In the genomic region with DNA sequence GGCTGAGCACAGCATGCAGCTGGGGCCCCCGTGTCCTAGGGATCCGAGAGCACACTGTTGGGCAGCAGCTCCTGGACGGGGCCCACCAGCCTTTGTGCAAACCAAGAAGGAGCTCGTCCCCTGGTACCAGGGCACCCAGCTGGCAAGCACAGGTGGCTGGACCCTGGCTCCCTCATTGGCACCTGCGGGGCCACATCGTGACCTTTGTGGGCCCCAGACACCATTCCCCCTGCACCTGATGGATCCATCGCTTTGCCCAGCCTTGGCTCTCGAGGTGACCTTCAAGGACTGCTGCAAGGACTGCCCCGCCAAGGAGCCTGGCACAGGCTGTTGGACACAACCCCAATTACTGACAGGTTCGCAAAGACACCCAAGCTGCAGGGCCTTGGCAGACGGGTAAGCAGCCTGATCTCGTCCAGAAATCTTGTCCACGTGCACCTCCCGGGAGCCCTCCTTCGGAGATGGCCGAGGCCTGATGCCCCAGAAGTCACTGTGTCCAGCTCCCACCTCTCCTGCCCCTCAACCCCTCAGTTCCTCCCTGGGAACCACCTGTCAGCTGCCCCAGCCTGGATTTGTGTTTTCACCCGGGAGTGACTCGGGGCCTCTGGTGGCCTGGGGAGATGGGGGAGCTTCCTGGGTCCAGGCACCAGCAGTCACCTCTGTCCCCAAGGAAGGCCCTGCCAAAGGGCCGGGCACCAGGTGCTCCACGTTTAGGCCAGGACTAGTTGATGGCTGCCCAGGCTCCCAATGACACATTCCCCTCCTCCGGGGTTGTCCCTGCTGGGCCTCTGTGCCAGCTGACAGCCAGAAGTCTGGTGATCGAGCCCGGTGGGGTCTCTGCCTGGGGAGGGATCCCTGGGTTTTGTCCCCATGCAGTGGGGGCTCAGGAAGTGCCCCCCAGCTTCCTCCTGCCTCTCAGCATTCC, we compare ENCODE assay signal across 17 cellular contexts.
DNase-seq lines count a peak whose midpoint lies in the region; ATAC-seq, FAIRE-seq and TF ChIP-seq lines count a peak whose summit lies in the region.
"Had no signal": no experiment of that assay in that cellular context is flagged by ENCODE, and none has a peak within 500 bp of the region (broad histone marks: within the 10 kb centered on the region; RNA-seq: fewer than 3 reads in every experiment).

No MANE protein-coding gene starts in this region.

- H3K4me3 Mint-ChIP-seq in WTC11 = no peak overlapping the region
- H3K4me3 Mint-ChIP-seq: B cell; CD8-positive, alpha-beta T cell; HFFc6 had no signal

- TF ChIP-seq RAD21 in HepG2 (CRISPR knock-in tag; IDR thresholded peaks at IDR 0.05) = no peak

- no peaks in the 10 kb centered on the region for H3K36me3 Mint-ChIP-seq in WTC11
- H3K36me3 Mint-ChIP-seq: CD8-positive, alpha-beta T cell had no signal

- TF ChIP-seq EP300 in HepG2 (IDR thresholded peaks at IDR 0.05; ENCODE audit: low read depth in 2 of 2, low read length in 2 of 2) = no peak
- TF ChIP-seq EP300 in HepG2 (CRISPR knock-in tag; IDR thresholded peaks at IDR 0.05; ENCODE audit: borderline replicate concordance) = no peak

- in situ Hi-C loops in HepG2 (cut with HindIII; ENCODE audit: extremely low pct_ligation_motif_present, low pct_unique_long_range_greater_than_20kb) (no loop called here), mammary epithelial cell (cut with MboI; ENCODE audit: low sequenced_read_pairs in 2 of 2) (no loop called here)

- H3K27me3 ChIP-seq in right lobe of liver = peaks cover 0 to 7% of the 10 kb centered on the region in 2 donors
- H3K27me3 ChIP-seq in HepG2 (ENCODE audit: control insufficient read depth in 1 of 2, insufficient read depth in 2 of 2, low read length in 2 of 2) = peaks cover 15 to 75% of the 10 kb centered on the region in 2 experiments
- peaks cover 14% of the 10 kb centered on the region for H3K27me3 ChIP-seq in osteoblast (ENCODE audit: insufficient read depth, low read length)
- H3K27me3 ChIP-seq in mammary epithelial cell (ENCODE audit: insufficient read depth, low read length) = no peaks in the 10 kb centered on the region

- no peak overlapping the region for H3K9ac ChIP-seq in HepG2 (ENCODE audit: insufficient read depth, low read depth, low read length)
- H3K9ac ChIP-seq in mammary epithelial cell (ENCODE audit: insufficient read depth, low read length) = no peak overlapping the region
- H3K9ac ChIP-seq: KMS-11 had no signal

- H3K27ac Mint-ChIP-seq in WTC11 = no peak overlapping the region
- H3K27ac Mint-ChIP-seq: B cell; CD8-positive, alpha-beta T cell; HFFc6 had no signal

- H4K20me1 ChIP-seq in HepG2 (ENCODE audit: insufficient read depth, low read length) (peaks cover 8% of the 10 kb centered on the region; the same call in 1 of the 2 replicates), osteoblast (ENCODE audit: insufficient read depth, low read length) (no peaks in the 10 kb centered on the region), mammary epithelial cell (ENCODE audit: insufficient read depth, low read length) (no peaks in the 10 kb centered on the region)

- no TSS peak for BruUV-seq in HepG2 (replicated peaks; lab: Mats Ljungman, UMichigan)
- no TSS peak for BruUV-seq in mammary epithelial cell (replicated peaks; lab: Mats Ljungman, UMichigan)

- H2AFZ ChIP-seq in HepG2 (ENCODE audit: low read length) = no peak overlapping the region
- no peak overlapping the region for H2AFZ ChIP-seq in osteoblast (ENCODE audit: low read length)
- H2AFZ ChIP-seq in mammary epithelial cell (ENCODE audit: low read depth, low read length) = no peak overlapping the region
- H2AFZ ChIP-seq: PC-9 had no signal

- H3K27ac ChIP-seq in right lobe of liver (no peak overlapping the region), HepG2 (ENCODE audit: extremely low read length, insufficient read depth, low read length) (no peak overlapping the region), osteoblast (ENCODE audit: low read depth, low read length) (no peak overlapping the region), mammary epithelial cell (ENCODE audit: insufficient read depth, low read depth, low read length) (no peak overlapping the region)
- H3K27ac ChIP-seq: KMS-11, PC-9 had no signal

- CTCF ChIA-PET in HepG2 (lab: Yijun Ruan, JAX; ENCODE audit: low intra/inter-chr PET ratio, low total read pairs) (interaction anchor here (3.8 kb wide), 1 partner anchor 256 kb away, joined by 38 read pairs; a partner anchor contains a TSS), WTC11 (lab: Charles Lee) (interaction anchor here (1.5 to 2.0 kb wide), 4 partner anchors 61 to 256 kb away, joined by 3 to 13 read pairs (median 5); no protein-coding TSS in a partner anchor), mammary epithelial cell (lab: Charles Lee; ENCODE audit: low non-redundant PET) (no interaction called here)

- no peak for TF ChIP-seq CTCF in right lobe of liver (IDR thresholded peaks at IDR 0.05)
- TF ChIP-seq CTCF in HepG2 (CRISPR knock-in tag; IDR thresholded peaks at IDR 0.05) = no peak
- no peak for TF ChIP-seq CTCF in WTC11 (IDR thresholded peaks at IDR 0.05)
- no peak for TF ChIP-seq CTCF in osteoblast (IDR thresholded peaks at IDR 0.05; ENCODE audit: extremely low read depth, low read depth, low read length)
- no peak for TF ChIP-seq CTCF in mammary epithelial cell (conservative IDR thresholded peaks at IDR 0.05 in 1 of 2, IDR thresholded peaks at IDR 0.05 in 1 of 2; ENCODE audit: extremely low read depth in 1 of 2, insufficient read depth in 1 of 2, low read depth in 1 of 2, low read length in 2 of 2)

- intact Hi-C loops in right lobe of liver (cut with DNase I) = loop anchor here (5.0 kb wide), 2 partner anchors 255 to 260 kb away; a partner anchor contains a TSS
- intact Hi-C loops in HepG2 (cut with micrococcal nuclease; ENCODE audit: unreplicated experiment) = no loop called here
- intact Hi-C loops in mammary epithelial cell (cut with micrococcal nuclease) = loop anchor here (10.0 kb wide), 1 partner anchor 258 kb away; a partner anchor contains a TSS

- H3K9me3 ChIP-seq in right lobe of liver = no peaks in the 10 kb centered on the region
- no peaks in the 10 kb centered on the region for H3K9me3 ChIP-seq in HepG2 (ENCODE audit: low read length)
- no peaks in the 10 kb centered on the region for H3K9me3 ChIP-seq in osteoblast (ENCODE audit: low read depth, low read length)
- H3K9me3 ChIP-seq in mammary epithelial cell (replicated peaks; ENCODE audit: insufficient read depth, low read length) = peaks cover 40% of the 10 kb centered on the region

- H3K27me3 Mint-ChIP-seq in WTC11 (ENCODE audit: low read depth) = no peaks in the 10 kb centered on the region

- FAIRE-seq in HepG2 (lab: Jason Lieb, UNC) = no peak
- FAIRE-seq: D721Med had no signal

- peaks cover 46% of the 10 kb centered on the region for H3K4me1 Mint-ChIP-seq in WTC11
- H3K4me1 Mint-ChIP-seq: B cell had no signal

- H3K9me3 Mint-ChIP-seq in WTC11 = no peaks in the 10 kb centered on the region
- H3K9me3 Mint-ChIP-seq: CD8-positive, alpha-beta T cell had no signal

- H3K36me3 ChIP-seq in right lobe of liver (no peaks in the 10 kb centered on the region), HepG2 (replicated peaks in 1 of 2; ENCODE audit: control insufficient read depth in 1 of 2, insufficient read depth in 2 of 2, low read length in 2 of 2) (no peaks in the 10 kb centered on the region), osteoblast (ENCODE audit: insufficient read depth, low read length) (no peaks in the 10 kb centered on the region), mammary epithelial cell (ENCODE audit: insufficient read depth, low read length) (no peaks in the 10 kb centered on the region)

- no peaks in the 10 kb centered on the region for H3K79me2 ChIP-seq in HepG2 (ENCODE audit: insufficient read depth, low read length)
- H3K79me2 ChIP-seq in osteoblast (ENCODE audit: insufficient read depth, low read length) = no peaks in the 10 kb centered on the region
- no peaks in the 10 kb centered on the region for H3K79me2 ChIP-seq in mammary epithelial cell (ENCODE audit: insufficient read depth, low read length)

- no peaks in the 10 kb centered on the region for H3K4me1 ChIP-seq in right lobe of liver
- no peaks in the 10 kb centered on the region for H3K4me1 ChIP-seq in HepG2 (ENCODE audit: insufficient read depth, low read length)
- no peaks in the 10 kb centered on the region for H3K4me1 ChIP-seq in osteoblast (ENCODE audit: insufficient read depth, low read length)
- H3K4me1 ChIP-seq in mammary epithelial cell (ENCODE audit: insufficient read depth, low read length) = no peaks in the 10 kb centered on the region

- peak in 2 of 3 donors; percentile 11 to 43 for DNase-seq in right lobe of liver
- no peak for DNase-seq in HepG2 (ENCODE audit: low spot score)
- peak; percentile 6 for DNase-seq in WTC11 (ENCODE audit: low spot score)
- peak; percentile 69 for DNase-seq in osteoblast (ENCODE audit: insufficient read length, low spot score, missing footprints)
- DNase-seq in NCI-H1930 (lab: John Stamatoyannopoulos, UW) = no peak
- no peak for DNase-seq in mammary epithelial cell
- DNase-seq in kidney tubule cell (ENCODE audit: low spot score) = no peak
- DNase-seq: CD8-positive, alpha-beta T cell; DMS79; HFFc6; NCI-H1436; NCI-H2081 treated with DMSO at 0.1 percent for 48 hours; NCI-H524; PC-9 had no signal

- POLR2A ChIA-PET in HepG2 (lab: Yijun Ruan, JAX) = no interaction called here
- POLR2A ChIA-PET in WTC11 (lab: Charles Lee) = interaction anchor here (1.0 kb wide), 1 partner anchor 121 kb away, joined by 3 read pairs; no protein-coding TSS in a partner anchor

- H3K4me2 ChIP-seq in HepG2 (ENCODE audit: low read depth, low read length) (no peak overlapping the region), osteoblast (ENCODE audit: insufficient read depth, low read length) (no peak overlapping the region), mammary epithelial cell (ENCODE audit: insufficient read depth, low read depth, low read length) (no peak overlapping the region)
- H3K4me2 ChIP-seq: KMS-11, PC-9 had no signal

- dilution Hi-C loops in mammary epithelial cell (cut with HindIII; ENCODE audit: low sequenced_read_pairs) = no loop called here

- no peak overlapping the region for H3K4me3 ChIP-seq in right lobe of liver
- no peak overlapping the region for H3K4me3 ChIP-seq in HepG2 (replicated peaks in 1 of 3; ENCODE audit: insufficient read depth in 1 of 3, low read depth in 2 of 3, low read length in 3 of 3)
- no peak overlapping the region for H3K4me3 ChIP-seq in osteoblast (ENCODE audit: insufficient read depth, low read length)
- H3K4me3 ChIP-seq in mammary epithelial cell (replicated peaks in 1 of 3; ENCODE audit: insufficient read depth in 1 of 3, low read depth in 2 of 3, low read length in 3 of 3) = no peak overlapping the region
- H3K4me3 ChIP-seq: PC-9 had no signal

- ATAC-seq in right lobe of liver (no peak), HepG2 (no peak), WTC11 (no peak)
- ATAC-seq: CD8-positive, alpha-beta T cell had no signal

- TF ChIP-seq POLR2A in right lobe of liver (IDR thresholded peaks at IDR 0.05) (no peak), HepG2 (IDR thresholded peaks at IDR 0.05; ENCODE audit: insufficient read depth in 1 of 2, low read depth in 2 of 2, low read length in 2 of 2) (no peak)

- 49% methylated on average over 3 of the region's 23 CpGs for WGBS in right lobe of liver (ENCODE audit: insufficient coverage, low coverage, low lambda C conversion rate, missing lambda C conversion rate)
- 0% methylated on average over 1 of the region's 23 CpGs for WGBS in HepG2 (ENCODE audit: low lambda C conversion rate)
- WGBS in mammary epithelial cell (ENCODE audit: low coverage, missing lambda C conversion rate) = 61% methylated on average over 18 of the region's 23 CpGs

TF ChIP-seq in WTC11, 78 proteins besides CTCF, POLR2A, EP300 and RAD21 (continues in another document):
- no peak for TF ChIP-seq NR3C1 (CRISPR knock-in tag; conservative IDR thresholded peaks at IDR 0.05; ENCODE audit: low read depth)

Comparison
In these comparisons a context has a peak if more than half of its experiments do, and no peak if none do; other contexts are left out.
1. DNase-seq: peak in right lobe of liver (2 of 3), WTC11 (single experiment) and osteoblast (single experiment); none in HepG2 (single experiment), NCI-H1930 (0 of 2), mammary epithelial cell (single experiment) and kidney tubule cell (single experiment).